8 cellular contexts compared by ENCODE assay signal in genomic region chr13:98142427-98143156, GRCh38. TPM values are rescaled to one million over a fixed set of nuclear protein-coding genes. Genes with fewer than 3 reads are reported as not detected.
A peak's percentile ranks its signal among the peaks of the same experiment; 100 is the strongest.
DNase-seq lines count a peak whose midpoint lies in the region; ATAC-seq and TF ChIP-seq lines count a peak whose summit lies in the region.

TSS of gene FARP1 (plus strand) at chr13:98143094. CDS start at chr13:98213243, 70,149 bp downstream.

- H3K4me3 Mint-ChIP-seq in activated T-helper 17 cell treated with anti-CD3 and anti-CD28 coated beads, Interleukin-2, amount 50 U/mL, for 72 hours = peak within 1 kb of the TSS; percentile 59
- H3K4me3 Mint-ChIP-seq in nephron = peak within 1 kb of the TSS; percentile 97 to 99 (median 97)

- H3K27me3 ChIP-seq in uterus = no peaks in the 10 kb centered on the region

- H3K27ac Mint-ChIP-seq in activated T-helper 17 cell treated with anti-CD3 and anti-CD28 coated beads, Interleukin-2, amount 50 U/mL, for 72 hours = no peak within 1 kb of the TSS
- H3K27ac Mint-ChIP-seq in nephron = peak within 1 kb of the TSS; percentile 96 to 99 (median 98)

- H3K9me3 Mint-ChIP-seq in activated T-helper 17 cell treated with anti-CD3 and anti-CD28 coated beads, Interleukin-2, amount 50 U/mL, for 72 hours = no peaks in the 10 kb centered on the region
- no peaks in the 10 kb centered on the region for H3K9me3 Mint-ChIP-seq in nephron

- intact Hi-C loops in uterus (cut with DNase I; ENCODE audit: low total_unique reads) = no loop called here

- DNase-seq in AG09319 (ENCODE audit: extremely low read depth, low read depth) (peak; percentile 37), NCI-H2171 treated with DMSO at 0.1 percent for 48 hours (lab: John Stamatoyannopoulos, UW) (peak; percentile 68), foreskin fibroblast (peak; percentile 67 to 88), uterus (peak; percentile 55 to 78)

- H3K4me1 ChIP-seq in uterus = peaks cover 0 to 5% of the 10 kb centered on the region in 2 donors

- peaks cover 50% of the 10 kb centered on the region for H3K27me3 Mint-ChIP-seq in activated T-helper 17 cell treated with anti-CD3 and anti-CD28 coated beads, Interleukin-2, amount 50 U/mL, for 72 hours
- H3K27me3 Mint-ChIP-seq in nephron (ENCODE audit: low read depth) = peaks cover 5% of the 10 kb centered on the region

- H3K27ac ChIP-seq in uterus = peak within 1 kb of the TSS; percentile 63 to 65

- TF ChIP-seq CTCF in AG09319 (IDR thresholded peaks at IDR 0.05; ENCODE audit: low read depth, low read length) (peak; percentile 12), foreskin fibroblast (IDR thresholded peaks at IDR 0.05; ENCODE audit: low read depth, low read length) (no peak), nephron (IDR thresholded peaks at IDR 0.05; ENCODE audit: unreplicated experiment in 3 of 3) (peak in 2 of 3 experiments; percentile 21 to 38), uterus (IDR thresholded peaks at IDR 0.05) (peak in 3 of 4 experiments; percentile 57 to 91 (median 87))

- ATAC-seq in GM18519 (IDR thresholded peaks at IDR 0.05; ENCODE audit: low FRiP score, unreplicated experiment) = peak; percentile 78
- ATAC-seq in HG03060 (IDR thresholded peaks at IDR 0.05; ENCODE audit: low read depth, unreplicated experiment) = peak; percentile 37
- peak; percentile 81 for ATAC-seq in activated T-helper 17 cell treated with anti-CD3 and anti-CD28 coated beads, Interleukin-2, amount 50 U/mL, for 72 hours (replicated peaks)

- H3K36me3 ChIP-seq in uterus = no peaks in the 10 kb centered on the region

- H3K4me1 Mint-ChIP-seq in activated T-helper 17 cell treated with anti-CD3 and anti-CD28 coated beads, Interleukin-2, amount 50 U/mL, for 72 hours = no peaks in the 10 kb centered on the region
- peaks cover 33% of the 10 kb centered on the region for H3K4me1 Mint-ChIP-seq in nephron

- H3K4me3 ChIP-seq in foreskin fibroblast (ENCODE audit: low read depth in 1 of 2, low read length in 2 of 2) = peak within 1 kb of the TSS; percentile 74 to 96
- peak within 1 kb of the TSS; percentile 55 to 77 for H3K4me3 ChIP-seq in uterus

- no peaks in the 10 kb centered on the region for H3K9me3 ChIP-seq in uterus

- H3K36me3 Mint-ChIP-seq in activated T-helper 17 cell treated with anti-CD3 and anti-CD28 coated beads, Interleukin-2, amount 50 U/mL, for 72 hours (ENCODE audit: low read depth) = no peaks in the 10 kb centered on the region
- no peaks in the 10 kb centered on the region for H3K36me3 Mint-ChIP-seq in nephron (ENCODE audit: low read depth)

- TF ChIP-seq POLR2A in uterus (IDR thresholded peaks at IDR 0.05) = peak; percentile 24 to 62

RNA-seq across cellular contexts. Expression of gene FARP1, which starts in this region (rescaled TPM):
- 1 to 10 TPM; 1.1 to 1.7 TPM for total RNA-seq in activated T-helper 17 cell treated with anti-CD3 and anti-CD28 coated beads, Interleukin-2, amount 50 U/mL, for 72 hours
- total RNA-seq in uterus = 10 to 100 TPM; 13.1 to 71.2 (median 46.6) TPM

Comparison
In these comparisons a context has a peak if more than half of its experiments do, and no peak if none do; other contexts are left out.
1. Peak in every context shown above with its lines: DNase-seq, ATAC-seq, H3K4me3 ChIP-seq and H3K27ac ChIP-seq.
2. RNA of gene FARP1 (total RNA-seq): 13.1 to 71.2 TPM in uterus; 1.1 to 1.7 TPM in activated T-helper 17 cell treated with anti-CD3 and anti-CD28 coated beads, Interleukin-2, amount 50 U/mL, for 72 hours; every median in the first group is over 4 times any median in the second.